In the genomic region with DNA sequence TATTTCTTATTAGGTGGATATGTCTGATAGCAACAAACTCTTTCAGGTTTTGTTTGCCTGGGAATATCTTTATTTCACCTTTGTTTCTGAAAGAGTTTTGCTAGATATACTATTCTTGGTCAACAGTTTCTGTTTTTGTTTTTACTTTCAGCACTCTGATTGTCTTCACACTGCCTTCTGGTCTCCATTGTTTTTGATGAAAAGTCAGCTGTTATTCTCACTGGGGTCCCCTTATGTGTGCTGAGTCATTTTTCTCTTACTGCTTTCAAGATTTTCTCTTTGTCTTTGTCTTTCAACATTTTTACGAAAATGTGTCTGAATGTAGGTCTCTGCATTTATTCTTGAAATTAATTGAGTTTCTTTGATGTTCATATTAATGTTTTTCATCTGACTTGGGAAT, we compare ENCODE assay signal across 30 cellular contexts. TPM values are rescaled to one million over a fixed set of nuclear protein-coding genes. Genes with fewer than 3 reads are reported as not detected.
"Had no signal": no experiment of that assay in that cellular context is flagged by ENCODE, and none has a peak within 500 bp of the region (broad histone marks: within the 10 kb centered on the region; RNA-seq: fewer than 3 reads in every experiment).

No MANE protein-coding gene starts in this region.

- H3K27me3 ChIP-seq: MG63 had no signal

- H3K4me2 ChIP-seq: KMS-11 had no signal

- FAIRE-seq: astrocyte had no signal

- H3K4me3 Mint-ChIP-seq: activated B cell treated with CpG ODN at 0.5 μM for 24 hours; activated CD4-positive, alpha-beta T cell treated with anti-CD3 and anti-CD28 coated beads, Interleukin-2, amount 10 ng/mL, durations not matched to agents 24 days and 14 days; activated CD8-positive, alpha-beta memory T cell treated with anti-CD3 and anti-CD28 coated beads, Interleukin-2, amount 10 ng/mL, durations not matched to agents 7 days and 5 days; activated naive CD8-positive, alpha-beta T cell treated with anti-CD3 and anti-CD28 coated beads, Interleukin-2, amount 50 U/mL, for 24 hours; activated T-cell treated with anti-CD3 and anti-CD28 coated beads, Interleukin-2, amount 50 U/mL, for 4 hours; brain; central memory CD8-positive, alpha-beta T cell; T-helper 17 cell had no signal

- H3K4me3 ChIP-seq: MG63 had no signal

- H3K27ac Mint-ChIP-seq: activated B cell treated with CpG ODN at 0.5 μM for 24 hours; activated CD4-positive, alpha-beta T cell treated with anti-CD3 and anti-CD28 coated beads, Interleukin-2, amount 10 ng/mL, durations not matched to agents 24 days and 14 days; activated CD8-positive, alpha-beta memory T cell treated with anti-CD3 and anti-CD28 coated beads, Interleukin-2, amount 10 ng/mL, durations not matched to agents 7 days and 5 days; activated naive CD4-positive, alpha-beta T cell treated with anti-CD3 and anti-CD28 coated beads, Interleukin-2, amount 50 U/mL, for 72 hours; activated naive CD8-positive, alpha-beta T cell treated with anti-CD3 and anti-CD28 coated beads, Interleukin-2, amount 50 U/mL, for 24 hours; brain; T-helper 17 cell had no signal

- DNase-seq: activated B cell treated with CpG ODN at 0.5 μM for 24 hours; activated CD4-positive, alpha-beta T cell treated with anti-CD3 and anti-CD28 coated beads for 1 hour; activated CD4-positive, alpha-beta T cell treated with anti-CD3 and anti-CD28 coated beads, Interleukin-2, amount 10 ng/mL, durations not matched to agents 24 days and 14 days; activated CD4-positive, alpha-beta T cell treated with anti-CD3 and anti-CD28 coated beads, Interleukin-2, amount 50 U/mL, for 48 hours; activated CD8-positive, alpha-beta memory T cell treated with anti-CD3 and anti-CD28 coated beads, Interleukin-2, amount 10 ng/mL, durations not matched to agents 7 days and 5 days; activated effector memory CD4-positive, alpha-beta T cell treated with anti-CD3 and anti-CD28 coated beads, Interleukin-2, amount 50 U/mL, for 16 hours; activated naive CD4-positive, alpha-beta T cell treated with Interleukin-2 at 50 U/mL for 16 hours; activated naive CD8-positive, alpha-beta T cell treated with anti-CD3 and anti-CD28 coated beads, Interleukin-2, amount 50 U/mL, for 24 hours; activated T-cell treated with anti-CD3 and anti-CD28 coated beads, Interleukin-2, amount 50 U/mL, for 4 hours; amygdala; MG63; NCI-H1092; NCI-H1417; NCI-H1930; NCI-H2107; NCI-H2171 treated with DMSO at 0.1 percent for 48 hours; NCI-H226; NCI-H526; NCI-H82; PC-3; SHP77 treated with DMSO at 0.1 percent for 48 hours; T-helper 17 cell; T-helper 9 cell had no signal

- H3K27ac ChIP-seq: KMS-11 had no signal

- H3K4me1 Mint-ChIP-seq: activated CD8-positive, alpha-beta memory T cell treated with anti-CD3 and anti-CD28 coated beads, Interleukin-2, amount 10 ng/mL, durations not matched to agents 7 days and 5 days; T-helper 17 cell had no signal

- ATAC-seq: activated CD8-positive, alpha-beta memory T cell treated with anti-CD3 and anti-CD28 coated beads, Interleukin-2, amount 10 ng/mL, durations not matched to agents 7 days and 5 days; activated naive CD4-positive, alpha-beta T cell treated with anti-CD3 and anti-CD28 coated beads, Interleukin-2, amount 50 U/mL, for 72 hours; activated naive CD8-positive, alpha-beta T cell treated with anti-CD3 and anti-CD28 coated beads, Interleukin-2, amount 50 U/mL, for 24 hours; activated T-cell treated with anti-CD3 and anti-CD28 coated beads, Interleukin-2, amount 50 U/mL, for 4 hours; PC-3; T-helper 17 cell had no signal

- H3K9ac ChIP-seq: KMS-11 had no signal

- H3K27me3 Mint-ChIP-seq: activated B cell treated with CpG ODN at 0.5 μM for 24 hours, T-helper 17 cell had no signal

- H3K36me3 ChIP-seq: MG63 had no signal

- H3K36me3 Mint-ChIP-seq: brain had no signal

RNA-seq across cellular contexts. Expression of gene TMEM72, which starts 33.2 kb away (rescaled TPM):
- total RNA-seq: activated B cell treated with CpG ODN at 0.5 μM for 24 hours; activated CD4-positive, alpha-beta T cell treated with anti-CD3 and anti-CD28 coated beads, Interleukin-2, amount 10 ng/mL, durations not matched to agents 24 days and 14 days; activated CD8-positive, alpha-beta memory T cell treated with anti-CD3 and anti-CD28 coated beads, Interleukin-2, amount 10 ng/mL, durations not matched to agents 7 days and 5 days; activated naive CD4-positive, alpha-beta T cell treated with anti-CD3 and anti-CD28 coated beads, Interleukin-2, amount 50 U/mL, for 72 hours; activated T-cell treated with anti-CD3 and anti-CD28 coated beads, Interleukin-2, amount 50 U/mL, for 4 hours; astrocyte; NCI-H460; PC-3; SK-MEL-5; T-helper 17 cell had no signal
